Comparison of ENCODE assay signal across 1 cellular context in genomic region chr12:24743891-24744793, GRCh38.
TF ChIP-seq lines count a peak whose summit lies in the region.

No MANE protein-coding gene starts in this region.

TF ChIP-seq in K562, 482 proteins besides CTCF, POLR2A, EP300 and RAD21 (continued from another document and continues in another):
- TF ChIP-seq ZBTB40 (IDR thresholded peaks at IDR 0.05): no peak
- no peak for TF ChIP-seq ZBTB40 (CRISPR knock-in tag; IDR thresholded peaks at IDR 0.05)
- TF ChIP-seq ARID3A (IDR thresholded peaks at IDR 0.05; ENCODE audit: borderline replicate concordance, low read depth, low read length): 0 out of 2 replicates have a peak, but pooled peaks have one; percentile 53
- no peak for TF ChIP-seq HNRNPK (IDR thresholded peaks at IDR 0.05; ENCODE audit: low read depth, low read length, poor library complexity, severe bottlenecking)
- TF ChIP-seq POU5F1 (IDR thresholded peaks at IDR 0.05; ENCODE audit: borderline replicate concordance, low read depth, low read length, partially characterized antibody): no peak
- TF ChIP-seq HDAC3 (IDR thresholded peaks at IDR 0.05; ENCODE audit: borderline replicate concordance, partially characterized antibody): peak; percentile 51
- no peak for TF ChIP-seq FOXK1 (CRISPR knock-in tag; IDR thresholded peaks at IDR 0.05; ENCODE audit: borderline replicate concordance)
- TF ChIP-seq RNF2 (IDR thresholded peaks at IDR 0.05): no peak
- TF ChIP-seq STAT6 (CRISPR knock-in tag; IDR thresholded peaks at IDR 0.05): no peak
- peak in 1 of 2 experiments; percentile 29 for TF ChIP-seq NCOA2 (IDR thresholded peaks at IDR 0.05; ENCODE audit: partially characterized antibody in 2 of 2)
- 0 out of 2 replicates have a peak, but pooled peaks have one; percentile 5 for TF ChIP-seq PKNOX1 (IDR thresholded peaks at IDR 0.05)
- 0 out of 2 replicates have a peak, but pooled peaks have one; percentile 27 for TF ChIP-seq KLF16 (IDR thresholded peaks at IDR 0.05)
- no peak for TF ChIP-seq NRF1 (conservative IDR thresholded peaks at IDR 0.05 in 1 of 2, IDR thresholded peaks at IDR 0.05 in 1 of 2)
- TF ChIP-seq ZFX (CRISPR knock-in tag; IDR thresholded peaks at IDR 0.05): no peak
- TF ChIP-seq BACH1 (tag; IDR thresholded peaks at IDR 0.05): no peak
- no peak for TF ChIP-seq NCOA4 (IDR thresholded peaks at IDR 0.05; ENCODE audit: partially characterized antibody)
- TF ChIP-seq ZNF696 (CRISPR knock-in tag; conservative IDR thresholded peaks at IDR 0.05): no peak
- TF ChIP-seq DMBX1 (CRISPR knock-in tag; IDR thresholded peaks at IDR 0.05; ENCODE audit: borderline replicate concordance): no peak
- TF ChIP-seq MCM2 (IDR thresholded peaks at IDR 0.05; ENCODE audit: low read depth): no peak
- 0 out of 2 replicates have a peak, but pooled peaks have one; percentile 78 for TF ChIP-seq ILF3 (IDR thresholded peaks at IDR 0.05; ENCODE audit: borderline replicate concordance)
- no peak for TF ChIP-seq PCBP2 (IDR thresholded peaks at IDR 0.05; ENCODE audit: low read depth, low read length, poor library complexity, severe bottlenecking)
- TF ChIP-seq C11orf30 (IDR thresholded peaks at IDR 0.05; ENCODE audit: low read depth): 0 out of 2 replicates have a peak, but pooled peaks have one; percentile 16
- TF ChIP-seq ADNP (tag; IDR thresholded peaks at IDR 0.05): no peak
- TF ChIP-seq ZFP36 (IDR thresholded peaks at IDR 0.05; ENCODE audit: low read depth, low read length, partially characterized antibody): no peak
- TF ChIP-seq THRAP3 (IDR thresholded peaks at IDR 0.05; ENCODE audit: borderline replicate concordance): no peak
- no peak for TF ChIP-seq PBX2 (CRISPR knock-in tag; IDR thresholded peaks at IDR 0.05; ENCODE audit: low read depth)
- peak; percentile 49; the same call in 1 of the 2 replicates for TF ChIP-seq PBX2 (tag; conservative IDR thresholded peaks at IDR 0.05; ENCODE audit: low read depth)
- TF ChIP-seq ATF2 (CRISPR knock-in tag; IDR thresholded peaks at IDR 0.05): no peak
- 0 out of 4 replicates have a peak, but pooled peaks of 1 of the 2 experiments have one; percentile 31 for TF ChIP-seq ZMIZ1 (IDR thresholded peaks at IDR 0.05; ENCODE audit: low read depth in 2 of 2, low read length in 2 of 2)
- no peak for TF ChIP-seq SNRNP70 (optimal IDR thresholded peaks at IDR 0.05; ENCODE audit: low read depth, low read length)
- TF ChIP-seq ZNF76 (CRISPR knock-in tag; IDR thresholded peaks at IDR 0.05; ENCODE audit: borderline replicate concordance): no peak
- TF ChIP-seq NCOR1 (IDR thresholded peaks at IDR 0.05): peak; percentile 72; the same call in 1 of the 2 replicates
- TF ChIP-seq SIRT6 (IDR thresholded peaks at IDR 0.05; ENCODE audit: low read depth, low read length): no peak
- peak; percentile 35; the same call in 1 of the 2 replicates for TF ChIP-seq NFE2 (IDR thresholded peaks at IDR 0.05; ENCODE audit: low read depth)
